In the genomic region with DNA sequence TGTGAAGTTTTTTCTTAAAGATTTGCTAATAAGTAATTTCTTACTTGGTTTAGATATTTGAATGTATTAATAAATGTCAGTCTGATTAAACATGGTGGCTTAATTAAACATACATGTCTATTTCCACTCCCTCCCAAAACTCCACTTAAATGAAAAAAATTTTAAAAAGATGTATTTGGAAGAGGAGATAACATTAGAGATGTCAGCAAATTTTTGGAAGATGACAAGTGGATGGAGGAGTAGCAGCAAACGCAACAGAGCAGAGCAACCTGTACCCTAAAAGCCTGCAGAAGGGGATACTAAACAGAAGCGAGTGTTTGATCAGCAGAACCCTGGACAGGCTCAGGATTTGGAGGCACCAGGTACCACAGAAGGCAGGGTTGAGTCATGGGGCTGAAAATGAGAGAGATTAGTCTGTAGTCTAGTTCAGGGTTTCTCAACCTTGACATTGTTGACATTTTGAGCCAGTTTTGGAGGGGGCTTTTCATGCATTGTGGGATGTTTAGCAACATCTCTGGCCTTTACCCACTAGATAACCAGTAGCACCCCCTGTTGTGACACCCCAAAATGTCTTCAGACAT, we compare ENCODE assay signal across 1 cellular context.
TF ChIP-seq lines count a peak whose summit lies in the region.

No MANE protein-coding gene starts in this region.

TF ChIP-seq in K562, 482 proteins besides CTCF, POLR2A, EP300 and RAD21:
- TF ChIP-seq ZFP36 (IDR thresholded peaks at IDR 0.05; ENCODE audit: low read depth, low read length, partially characterized antibody) (no peak), HMGN3 (IDR thresholded peaks at IDR 0.05; ENCODE audit: borderline replicate concordance, extremely low read depth, insufficient read length, low read depth, low read length) (no peak), ZNF316 (IDR thresholded peaks at IDR 0.05) (peak; percentile 67), C11orf30 (IDR thresholded peaks at IDR 0.05; ENCODE audit: low read depth) (peak; percentile 52), BRF1 (IDR thresholded peaks at IDR 0.05; ENCODE audit: borderline replicate concordance, extremely low read depth, insufficient read length) (no peak), ETV5 (CRISPR knock-in tag; IDR thresholded peaks at IDR 0.05; ENCODE audit: low read depth) (no peak), RBM17 (IDR thresholded peaks at IDR 0.05; ENCODE audit: borderline replicate concordance, low read depth, low read length) (no peak), ESRRA (IDR thresholded peaks at IDR 0.05; ENCODE audit: borderline replicate concordance, low read depth) (no peak), NFE2L1 (tag; IDR thresholded peaks at IDR 0.05; ENCODE audit: borderline replicate concordance, low read depth) (no peak), MXI1 (IDR thresholded peaks at IDR 0.05; ENCODE audit: low read depth, low read length) (no peak), ZNF75A (CRISPR knock-in tag; IDR thresholded peaks at IDR 0.05) (no peak)
- TF ChIP-seq, protein P1, sequence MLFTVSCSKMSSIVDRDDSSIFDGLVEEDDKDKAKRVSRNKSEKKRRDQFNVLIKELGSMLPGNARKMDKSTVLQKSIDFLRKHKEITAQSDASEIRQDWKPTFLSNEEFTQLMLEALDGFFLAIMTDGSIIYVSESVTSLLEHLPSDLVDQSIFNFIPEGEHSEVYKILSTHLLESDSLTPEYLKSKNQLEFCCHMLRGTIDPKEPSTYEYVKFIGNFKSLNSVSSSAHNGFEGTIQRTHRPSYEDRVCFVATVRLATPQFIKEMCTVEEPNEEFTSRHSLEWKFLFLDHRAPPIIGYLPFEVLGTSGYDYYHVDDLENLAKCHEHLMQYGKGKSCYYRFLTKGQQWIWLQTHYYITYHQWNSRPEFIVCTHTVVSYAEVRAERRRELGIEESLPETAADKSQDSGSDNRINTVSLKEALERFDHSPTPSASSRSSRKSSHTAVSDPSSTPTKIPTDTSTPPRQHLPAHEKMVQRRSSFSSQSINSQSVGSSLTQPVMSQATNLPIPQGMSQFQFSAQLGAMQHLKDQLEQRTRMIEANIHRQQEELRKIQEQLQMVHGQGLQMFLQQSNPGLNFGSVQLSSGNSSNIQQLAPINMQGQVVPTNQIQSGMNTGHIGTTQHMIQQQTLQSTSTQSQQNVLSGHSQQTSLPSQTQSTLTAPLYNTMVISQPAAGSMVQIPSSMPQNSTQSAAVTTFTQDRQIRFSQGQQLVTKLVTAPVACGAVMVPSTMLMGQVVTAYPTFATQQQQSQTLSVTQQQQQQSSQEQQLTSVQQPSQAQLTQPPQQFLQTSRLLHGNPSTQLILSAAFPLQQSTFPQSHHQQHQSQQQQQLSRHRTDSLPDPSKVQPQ (CRISPR knock-in tag; IDR thresholded peaks at IDR 0.05; ENCODE audit: borderline replicate concordance): no peak
